In the genomic region with DNA sequence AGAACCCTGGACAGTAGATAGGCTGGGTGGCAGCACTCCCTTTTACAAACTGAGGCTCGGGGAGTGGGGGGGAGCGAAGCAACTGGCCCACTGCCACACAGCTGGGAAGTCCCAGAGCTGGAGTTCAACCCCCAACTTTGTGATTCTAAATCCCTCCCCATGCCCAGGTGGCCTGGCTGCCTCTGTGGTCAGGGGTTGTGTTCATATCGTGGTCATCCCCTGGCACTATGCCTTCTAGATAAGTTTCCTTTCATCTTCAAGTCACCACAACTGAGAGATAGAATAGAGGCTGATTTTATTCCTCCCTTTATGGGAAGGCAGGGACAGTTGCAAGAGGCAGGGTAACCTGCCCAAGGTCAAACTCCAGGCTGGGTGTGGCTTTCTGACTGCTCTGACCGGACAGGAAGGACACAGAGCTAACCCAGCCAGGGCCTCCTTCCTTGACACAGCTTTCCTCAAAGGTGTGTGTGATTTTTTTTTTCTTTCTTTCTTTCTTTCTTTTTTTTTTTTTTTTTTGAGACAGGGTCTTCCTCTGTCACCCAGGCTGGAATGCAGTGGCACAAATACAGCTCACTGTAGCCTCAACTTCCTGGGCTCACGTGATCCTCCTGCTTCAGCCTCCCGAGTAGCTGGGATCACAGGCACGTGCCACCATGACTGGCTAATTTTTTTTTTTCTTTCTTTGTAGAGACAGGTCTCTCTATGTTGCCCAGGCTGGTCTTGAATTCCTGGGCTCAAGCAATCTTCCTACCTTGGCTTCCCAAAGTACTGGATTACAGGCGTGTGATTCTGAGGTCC, we compare ENCODE assay signal across 9 cellular contexts. TPM values are rescaled to one million over a fixed set of nuclear protein-coding genes. Genes with fewer than 3 reads are reported as not detected.
DNase-seq lines count a peak whose midpoint lies in the region; ATAC-seq and TF ChIP-seq lines count a peak whose summit lies in the region.
"Had no signal": no experiment of that assay in that cellular context is flagged by ENCODE, and none has a peak within 500 bp of the region (broad histone marks: within the 10 kb centered on the region; RNA-seq: fewer than 3 reads in every experiment).

No MANE protein-coding gene starts in this region.

- TF ChIP-seq RAD21 in liver (IDR thresholded peaks at IDR 0.05): peak in 1 of 2 donors; percentile 48

- intact Hi-C loops in Right ventricle myocardium inferior (cut with DNase I): no loop called here
- intact Hi-C loops in activated T-helper 1 cell treated with anti-CD3 and anti-CD28 coated beads, Interleukin-12 subunit alpha, Interleukin-12 subunit beta, Interleukin-2, Interleukin-4 antibody, amounts not matched to agents 30 ng/mL and 10 ng/mL and 1 ng/mL, durations not matched to agents 14 hours and 24 hours and 36 hours (cut with micrococcal nuclease): no loop called here
- intact Hi-C loops in vagina (cut with DNase I): no loop called here

- peaks cover 92% of the 10 kb centered on the region for H3K4me1 Mint-ChIP-seq in activated T-helper 1 cell treated with anti-CD3 and anti-CD28 coated beads, Interleukin-12 subunit alpha, Interleukin-12 subunit beta, Interleukin-2, Interleukin-4 antibody, amounts not matched to agents 30 ng/mL and 10 ng/mL and 1 ng/mL, durations not matched to agents 14 hours and 24 hours and 36 hours (ENCODE audit: low read depth)

- H3K27ac Mint-ChIP-seq in activated T-helper 1 cell treated with anti-CD3 and anti-CD28 coated beads, Interleukin-12 subunit alpha, Interleukin-12 subunit beta, Interleukin-2, Interleukin-4 antibody, amounts not matched to agents 30 ng/mL and 10 ng/mL and 1 ng/mL, durations not matched to agents 14 hours and 24 hours and 36 hours: peak overlapping the region; percentile 97

- ATAC-seq in Right ventricle myocardium inferior: no peak
- ATAC-seq in GM21786 (IDR thresholded peaks at IDR 0.05; ENCODE audit: unreplicated experiment): no peak

- H3K36me3 Mint-ChIP-seq in activated T-helper 1 cell treated with anti-CD3 and anti-CD28 coated beads, Interleukin-12 subunit alpha, Interleukin-12 subunit beta, Interleukin-2, Interleukin-4 antibody, amounts not matched to agents 30 ng/mL and 10 ng/mL and 1 ng/mL, durations not matched to agents 14 hours and 24 hours and 36 hours (ENCODE audit: low read depth): peaks cover 25% of the 10 kb centered on the region

- H3K9me3 ChIP-seq in right atrium auricular region (peaks cover 0 to 7% of the 10 kb centered on the region in 2 donors), liver (ENCODE audit: control insufficient read depth in 4 of 4, low read length in 3 of 4) (no peaks in the 10 kb centered on the region), vagina (no peaks in the 10 kb centered on the region)

- H3K27ac ChIP-seq in right atrium auricular region (peak overlapping the region; percentile 38 to 46), liver (ENCODE audit: low read depth in 1 of 2, low read length in 2 of 2) (peak overlapping the region; percentile 87 to 92), vagina (peak overlapping the region; percentile 31)

- H3K9ac ChIP-seq in liver (ENCODE audit: low read depth in 1 of 2, low read length in 2 of 2): peak overlapping the region; percentile 15 to 58

- 59% methylated on average over 8 of the region's 8 CpGs for WGBS in liver

- H3K27me3 ChIP-seq in right atrium auricular region (no peaks in the 10 kb centered on the region), liver (ENCODE audit: control insufficient read depth in 4 of 4, insufficient read depth in 4 of 4, low read length in 3 of 4) (no peaks in the 10 kb centered on the region), vagina (no peaks in the 10 kb centered on the region)

- H3K27me3 Mint-ChIP-seq in activated T-helper 1 cell treated with anti-CD3 and anti-CD28 coated beads, Interleukin-12 subunit alpha, Interleukin-12 subunit beta, Interleukin-2, Interleukin-4 antibody, amounts not matched to agents 30 ng/mL and 10 ng/mL and 1 ng/mL, durations not matched to agents 14 hours and 24 hours and 36 hours (ENCODE audit: insufficient read depth): no peaks in the 10 kb centered on the region

- no peak for TF ChIP-seq POLR2A in vagina (IDR thresholded peaks at IDR 0.05)

- peaks cover 14% of the 10 kb centered on the region for H3K9me3 Mint-ChIP-seq in activated T-helper 1 cell treated with anti-CD3 and anti-CD28 coated beads, Interleukin-12 subunit alpha, Interleukin-12 subunit beta, Interleukin-2, Interleukin-4 antibody, amounts not matched to agents 30 ng/mL and 10 ng/mL and 1 ng/mL, durations not matched to agents 14 hours and 24 hours and 36 hours

- H3K36me3 ChIP-seq in right atrium auricular region (no peaks in the 10 kb centered on the region), liver (ENCODE audit: control insufficient read depth in 4 of 4, insufficient read depth in 3 of 4, low read depth in 1 of 4, low read length in 3 of 4) (no peaks in the 10 kb centered on the region), vagina (no peaks in the 10 kb centered on the region)

- TF ChIP-seq CTCF in right atrium auricular region (IDR thresholded peaks at IDR 0.05) (no peak), liver (IDR thresholded peaks at IDR 0.05; ENCODE audit: low read depth, low read length, missing input control) (no peak), vagina (IDR thresholded peaks at IDR 0.05) (no peak)

- DNase-seq in right atrium auricular region (ENCODE audit: low spot score): no peak
- no peak for DNase-seq in Right ventricle myocardium inferior (ENCODE audit: missing footprints)
- DNase-seq in activated T-helper 1 cell treated with anti-CD3 and anti-CD28 coated beads, Interleukin-12 subunit alpha, Interleukin-12 subunit beta, Interleukin-2, Interleukin-4 antibody, amounts not matched to agents 30 ng/mL and 10 ng/mL and 1 ng/mL, durations not matched to agents 14 hours and 24 hours and 36 hours (ENCODE audit: low spot score): no peak
- no peak for DNase-seq in vagina (ENCODE audit: extremely low spot score in 2 of 2)
- no peak for DNase-seq in AG08395 (ENCODE audit: low spot score)
- no peak for DNase-seq in stimulated activated naive CD4-positive, alpha-beta T cell treated with Interleukin-2 at 50 U/mL for 16 hours (lab: John Stamatoyannopoulos, UW)
- DNase-seq: C1 segment of cervical spinal cord had no signal

- H3K4me1 ChIP-seq in right atrium auricular region (peaks cover 0 to 39% of the 10 kb centered on the region in 2 donors), liver (ENCODE audit: control insufficient read depth in 4 of 4, insufficient read depth in 4 of 4, low read length in 3 of 4) (peaks cover 6 to 28% (median 10%) of the 10 kb centered on the region in 4 donors), vagina (peaks cover 26% of the 10 kb centered on the region)

- H3K4me3 Mint-ChIP-seq in activated T-helper 1 cell treated with anti-CD3 and anti-CD28 coated beads, Interleukin-12 subunit alpha, Interleukin-12 subunit beta, Interleukin-2, Interleukin-4 antibody, amounts not matched to agents 30 ng/mL and 10 ng/mL and 1 ng/mL, durations not matched to agents 14 hours and 24 hours and 36 hours: peak overlapping the region; percentile 31

- H3K4me3 ChIP-seq in right atrium auricular region (no peak overlapping the region), liver (ENCODE audit: low read depth in 1 of 3, low read length in 3 of 3) (no peak overlapping the region), vagina (no peak overlapping the region)

TF ChIP-seq in liver, 16 proteins besides CTCF, POLR2A, EP300 and RAD21 (continues in another document):
- peak in 1 of 2 donors; percentile 40 for TF ChIP-seq JUND (IDR thresholded peaks at IDR 0.05)
- no peak for TF ChIP-seq ATF3 (IDR thresholded peaks at IDR 0.05)
- no peak for TF ChIP-seq TAF1 (conservative IDR thresholded peaks at IDR 0.05)
- TF ChIP-seq HNF4A (conservative IDR thresholded peaks at IDR 0.05): peak; percentile 82 to 86
- TF ChIP-seq, protein P1, sequence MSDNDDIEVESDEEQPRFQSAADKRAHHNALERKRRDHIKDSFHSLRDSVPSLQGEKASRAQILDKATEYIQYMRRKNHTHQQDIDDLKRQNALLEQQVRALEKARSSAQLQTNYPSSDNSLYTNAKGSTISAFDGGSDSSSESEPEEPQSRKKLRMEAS (IDR thresholded peaks at IDR 0.05): no peak
- no peak for TF ChIP-seq NR2F2 (IDR thresholded peaks at IDR 0.05)
- peak; percentile 55 for TF ChIP-seq YY1 (IDR thresholded peaks at IDR 0.05)
- TF ChIP-seq FOXA2 (IDR thresholded peaks at IDR 0.05): no peak
- TF ChIP-seq FOXA1 (IDR thresholded peaks at IDR 0.05): no peak
- no peak for TF ChIP-seq HNF4G (IDR thresholded peaks at IDR 0.05)
- TF ChIP-seq EGR1 (IDR thresholded peaks at IDR 0.05; ENCODE audit: low read depth in 2 of 2): peak in 1 of 2 donors; percentile 27
- TF ChIP-seq GABPA (IDR thresholded peaks at IDR 0.05 in 1 of 2, conservative IDR thresholded peaks at IDR 0.05 in 1 of 2): peak in 1 of 2 donors; percentile 36
- TF ChIP-seq RXRA (IDR thresholded peaks at IDR 0.05): peak; percentile 77 to 80

RNA-seq across cellular contexts. Expression of gene TNFRSF1B, which starts 18.4 kb away (rescaled TPM):
- total RNA-seq in right atrium auricular region: 10 to 100 TPM; 17.0 to 25.6 TPM
- total RNA-seq in Right ventricle myocardium inferior: 19.0 TPM
- 211 and 213 TPM in 2 replicates for total RNA-seq in activated T-helper 1 cell treated with anti-CD3 and anti-CD28 coated beads, Interleukin-12 subunit alpha, Interleukin-12 subunit beta, Interleukin-2, Interleukin-4 antibody, amounts not matched to agents 30 ng/mL and 10 ng/mL and 1 ng/mL, durations not matched to agents 14 hours and 24 hours and 36 hours
- total RNA-seq in liver: 10 to 100 TPM; 16.0 to 16.9 TPM
- 10 to 100 TPM in 1 of 2 donors, 1 to 10 TPM in 1; 7.2 to 19.6 TPM for polyA plus RNA-seq in liver
- 41.0 TPM for total RNA-seq in vagina

Comparison
In these comparisons a context has a peak if more than half of its experiments do, and no peak if none do; other contexts are left out.
1. H3K27ac ChIP-seq: peak in every context shown above with its lines; median percentile 90 in liver; 42 in right atrium auricular region; 31 in vagina.